Comparison of ENCODE assay signal across 7 cellular contexts in genomic region chr2:42810126-42810970, GRCh38. TPM values are rescaled to one million over a fixed set of nuclear protein-coding genes. Genes with fewer than 3 reads are reported as not detected.
DNase-seq lines count a peak whose midpoint lies in the region; ATAC-seq and FAIRE-seq lines count a peak whose summit lies in the region.

No MANE protein-coding gene starts in this region.

- DNase-seq in GM18507 (ENCODE audit: extremely low spot score, insufficient read length, low read depth), result peak; percentile 74
- DNase-seq in NCI-H2029 (lab: John Stamatoyannopoulos, UW), result peak; percentile 82
- DNase-seq in T-helper 9 cell, result peak; percentile 91
- DNase-seq in astrocyte of the hippocampus (ENCODE audit: low read depth, low spot score), result peak; percentile 98
- peak; percentile 61 to 97 (median 91) for DNase-seq in hypothalamus (lab: John Stamatoyannopoulos, UW)
- DNase-seq in sciatic nerve (ENCODE audit: low spot score), result peak; percentile 98

- intact Hi-C loops in sciatic nerve (cut with DNase I), result no loop called here

- ATAC-seq in HG02981 (IDR thresholded peaks at IDR 0.05; ENCODE audit: unreplicated experiment), result peak; percentile 70
- ATAC-seq in sciatic nerve, result peak; percentile 93

- peak; percentile 89 for FAIRE-seq in GM18507 (lab: Jason Lieb, UNC)

RNA-seq across cellular contexts. Expression of gene HAAO, which starts 18.0 kb away (rescaled TPM):
- total RNA-seq in sciatic nerve, result 14.3 TPM

RNA-seq across cellular contexts. Expression of gene OXER1, which starts 46.4 kb away (rescaled TPM):
- total RNA-seq in sciatic nerve, result 2.8 TPM

Comparison
In these comparisons a context has a peak if more than half of its experiments do, and no peak if none do; other contexts are left out.
1. Peak in every context shown above with its lines: DNase-seq and ATAC-seq.